In the genomic region with DNA sequence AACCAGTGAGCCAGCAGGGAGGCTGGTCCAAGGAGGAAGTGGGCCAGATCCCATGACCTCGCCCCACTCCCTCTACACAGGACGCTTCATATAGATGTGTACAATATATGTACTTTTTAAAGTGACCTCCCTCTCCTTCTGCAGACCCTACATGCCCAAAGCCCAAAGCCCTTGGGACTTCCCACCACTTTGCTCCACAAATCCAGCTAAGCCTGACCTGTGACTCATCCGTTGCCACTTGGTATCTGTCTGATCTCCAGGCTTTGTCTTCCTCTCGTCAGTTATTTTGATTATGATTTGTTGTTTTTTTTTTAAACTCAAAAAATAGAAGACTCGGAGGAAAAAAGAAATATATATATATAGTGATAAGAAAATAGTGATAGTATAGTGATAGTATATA, we compare ENCODE assay signal across 1 cellular context.
A peak's percentile ranks its signal among the peaks of the same experiment; 100 is the strongest.
TF ChIP-seq lines count a peak whose summit lies in the region.

No MANE protein-coding gene starts in this region.

TF ChIP-seq in H1, 55 proteins besides CTCF, POLR2A, EP300 and RAD21:
- TF ChIP-seq NANOG (IDR thresholded peaks at IDR 0.05; ENCODE audit: insufficient read depth, low read depth, low read length, poor library complexity, severe bottlenecking): no peak
- peak; percentile 77; the same call in 1 of the 2 replicates for TF ChIP-seq RFX5 (IDR thresholded peaks at IDR 0.05; ENCODE audit: borderline replicate concordance, low read depth, low read length)
